ENCODE assay signal across 1 cellular context in the genomic region with DNA sequence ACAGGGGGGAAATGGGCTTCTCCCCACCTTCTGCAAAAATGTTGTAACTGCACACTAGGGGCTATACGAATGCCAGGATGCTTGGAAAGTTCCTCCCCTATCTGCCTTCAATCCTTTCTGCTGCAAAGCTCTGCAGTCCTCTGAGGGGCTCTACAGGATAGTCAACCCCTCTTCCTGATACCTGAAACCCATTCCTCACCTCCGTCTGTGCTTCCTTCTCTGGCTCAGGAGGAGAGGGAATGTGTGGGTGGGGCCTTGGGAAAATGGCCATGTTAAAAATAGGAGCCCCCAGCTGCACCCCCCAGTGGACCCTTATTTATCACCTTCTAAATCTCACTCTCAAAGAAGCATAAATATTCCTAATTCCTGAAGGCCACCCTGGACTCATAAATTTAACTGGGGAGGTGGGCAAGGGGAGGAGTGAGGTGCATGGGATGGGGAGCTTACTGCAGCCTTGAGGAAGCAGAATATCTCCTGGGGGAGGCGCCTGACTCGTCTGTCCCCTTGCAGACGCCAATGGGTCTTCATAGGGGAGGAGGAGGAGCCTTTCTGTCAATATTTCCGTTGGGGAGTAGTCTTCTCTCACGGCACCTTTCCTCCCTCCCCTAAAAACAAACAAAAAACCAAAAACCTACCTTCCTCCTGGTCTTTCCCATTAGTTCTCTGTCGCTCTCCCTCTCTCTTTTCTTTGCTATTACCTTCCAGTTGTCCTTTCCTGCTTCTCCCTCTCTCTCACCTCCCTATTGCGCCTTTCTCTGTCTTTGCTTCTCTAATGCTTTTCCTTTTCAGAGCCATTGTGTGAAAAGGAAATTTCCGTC.
TF ChIP-seq lines count a peak whose summit lies in the region.

No MANE protein-coding gene starts in this region.

TF ChIP-seq in A549, 52 proteins besides CTCF, POLR2A, EP300 and RAD21 (continued from another document):
- TF ChIP-seq, protein P1, sequence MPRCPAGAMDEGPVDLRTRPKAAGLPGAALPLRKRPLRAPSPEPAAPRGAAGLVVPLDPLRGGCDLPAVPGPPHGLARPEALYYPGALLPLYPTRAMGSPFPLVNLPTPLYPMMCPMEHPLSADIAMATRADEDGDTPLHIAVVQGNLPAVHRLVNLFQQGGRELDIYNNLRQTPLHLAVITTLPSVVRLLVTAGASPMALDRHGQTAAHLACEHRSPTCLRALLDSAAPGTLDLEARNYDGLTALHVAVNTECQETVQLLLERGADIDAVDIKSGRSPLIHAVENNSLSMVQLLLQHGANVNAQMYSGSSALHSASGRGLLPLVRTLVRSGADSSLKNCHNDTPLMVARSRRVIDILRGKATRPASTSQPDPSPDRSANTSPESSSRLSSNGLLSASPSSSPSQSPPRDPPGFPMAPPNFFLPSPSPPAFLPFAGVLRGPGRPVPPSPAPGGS (IDR thresholded peaks at IDR 0.05): no peak
- TF ChIP-seq HDAC2 (IDR thresholded peaks at IDR 0.05): no peak
- no peak for TF ChIP-seq GATA3 (IDR thresholded peaks at IDR 0.05; ENCODE audit: borderline replicate concordance)
- TF ChIP-seq ZNF302 (CRISPR knock-in tag; IDR thresholded peaks at IDR 0.05): no peak
- TF ChIP-seq MAZ (IDR thresholded peaks at IDR 0.05; ENCODE audit: borderline replicate concordance, low read depth, low read length): no peak
- no peak for TF ChIP-seq EHMT2 (IDR thresholded peaks at IDR 0.05; ENCODE audit: low read depth)
- no peak for TF ChIP-seq SMC3 (IDR thresholded peaks at IDR 0.05)
- TF ChIP-seq ZFP36 (IDR thresholded peaks at IDR 0.05; ENCODE audit: borderline replicate concordance, partially characterized antibody): no peak
- TF ChIP-seq EHF (CRISPR knock-in tag; IDR thresholded peaks at IDR 0.05): no peak
- TF ChIP-seq POLR2AphosphoS2 (conservative IDR thresholded peaks at IDR 0.05; ENCODE audit: low read length): no peak
- TF ChIP-seq TFCP2L1 (CRISPR knock-in tag; IDR thresholded peaks at IDR 0.05): no peak
- no peak for TF ChIP-seq KDM5A (IDR thresholded peaks at IDR 0.05)
- TF ChIP-seq, protein P2, sequence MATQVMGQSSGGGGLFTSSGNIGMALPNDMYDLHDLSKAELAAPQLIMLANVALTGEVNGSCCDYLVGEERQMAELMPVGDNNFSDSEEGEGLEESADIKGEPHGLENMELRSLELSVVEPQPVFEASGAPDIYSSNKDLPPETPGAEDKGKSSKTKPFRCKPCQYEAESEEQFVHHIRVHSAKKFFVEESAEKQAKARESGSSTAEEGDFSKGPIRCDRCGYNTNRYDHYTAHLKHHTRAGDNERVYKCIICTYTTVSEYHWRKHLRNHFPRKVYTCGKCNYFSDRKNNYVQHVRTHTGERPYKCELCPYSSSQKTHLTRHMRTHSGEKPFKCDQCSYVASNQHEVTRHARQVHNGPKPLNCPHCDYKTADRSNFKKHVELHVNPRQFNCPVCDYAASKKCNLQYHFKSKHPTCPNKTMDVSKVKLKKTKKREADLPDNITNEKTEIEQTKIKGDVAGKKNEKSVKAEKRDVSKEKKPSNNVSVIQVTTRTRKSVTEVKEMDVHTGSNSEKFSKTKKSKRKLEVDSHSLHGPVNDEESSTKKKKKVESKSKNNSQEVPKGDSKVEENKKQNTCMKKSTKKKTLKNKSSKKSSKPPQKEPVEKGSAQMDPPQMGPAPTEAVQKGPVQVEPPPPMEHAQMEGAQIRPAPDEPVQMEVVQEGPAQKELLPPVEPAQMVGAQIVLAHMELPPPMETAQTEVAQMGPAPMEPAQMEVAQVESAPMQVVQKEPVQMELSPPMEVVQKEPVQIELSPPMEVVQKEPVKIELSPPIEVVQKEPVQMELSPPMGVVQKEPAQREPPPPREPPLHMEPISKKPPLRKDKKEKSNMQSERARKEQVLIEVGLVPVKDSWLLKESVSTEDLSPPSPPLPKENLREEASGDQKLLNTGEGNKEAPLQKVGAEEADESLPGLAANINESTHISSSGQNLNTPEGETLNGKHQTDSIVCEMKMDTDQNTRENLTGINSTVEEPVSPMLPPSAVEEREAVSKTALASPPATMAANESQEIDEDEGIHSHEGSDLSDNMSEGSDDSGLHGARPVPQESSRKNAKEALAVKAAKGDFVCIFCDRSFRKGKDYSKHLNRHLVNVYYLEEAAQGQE (IDR thresholded peaks at IDR 0.05): no peak
- TF ChIP-seq HEYL (CRISPR knock-in tag; IDR thresholded peaks at IDR 0.05): no peak
- no peak for TF ChIP-seq NFE2L2 (conservative IDR thresholded peaks at IDR 0.05; ENCODE audit: low read length)
